9 cellular contexts compared by ENCODE assay signal in the genomic region with DNA sequence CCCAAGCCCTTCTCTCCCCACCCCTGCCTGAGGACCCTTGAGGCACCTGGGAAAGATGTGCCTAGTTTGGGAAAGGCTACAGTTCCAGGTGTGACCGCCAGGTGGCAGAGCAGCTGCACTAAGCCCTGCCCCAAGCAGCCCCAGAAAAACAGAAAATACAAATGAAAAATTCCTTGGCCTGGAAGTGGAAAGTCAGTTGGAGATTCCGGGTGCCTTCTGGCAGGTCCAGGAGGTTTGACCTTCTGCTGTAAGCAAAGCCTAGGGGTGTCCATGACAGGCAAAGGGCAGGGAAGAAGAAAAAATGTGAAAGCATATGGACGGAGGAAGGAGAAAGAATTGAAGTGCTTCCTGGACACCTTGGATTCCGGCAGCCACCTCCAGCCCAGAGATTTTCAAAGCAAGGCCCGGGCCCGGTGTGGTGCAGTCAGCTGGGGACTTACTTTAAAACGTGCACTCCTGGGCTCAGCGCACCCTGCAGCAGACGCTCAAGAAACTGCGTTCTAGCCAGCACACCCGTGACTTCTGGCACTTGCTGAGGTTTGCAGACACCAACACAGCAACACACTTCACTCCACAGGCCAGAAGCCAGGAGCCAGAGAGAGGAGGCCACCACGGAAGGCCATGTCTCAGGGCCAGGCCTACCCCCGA. TPM values are rescaled to one million over a fixed set of nuclear protein-coding genes. Genes with fewer than 3 reads are reported as not detected.
DNase-seq lines count a peak whose midpoint lies in the region; ATAC-seq and TF ChIP-seq lines count a peak whose summit lies in the region.
"Had no signal": no experiment of that assay in that cellular context is flagged by ENCODE, and none has a peak within 500 bp of the region (broad histone marks: within the 10 kb centered on the region; RNA-seq: fewer than 3 reads in every experiment).

No MANE protein-coding gene starts in this region.

- ATAC-seq in right lobe of liver = peak; percentile 63 to 76 (median 70)
- ATAC-seq in HG02885 (IDR thresholded peaks at IDR 0.05; ENCODE audit: poor library complexity, unreplicated experiment) = no peak
- no peak for ATAC-seq in GM21381 (IDR thresholded peaks at IDR 0.05; ENCODE audit: unreplicated experiment)

- no peaks in the 10 kb centered on the region for H3K27me3 ChIP-seq in MG63
- H3K27me3 ChIP-seq in right lobe of liver = no peaks in the 10 kb centered on the region

- intact Hi-C loops in activated CD4-positive, alpha-beta T cell treated with anti-CD3 and anti-CD28 coated beads, Interleukin-2, amount 10 ng/mL, durations not matched to agents 24 days and 14 days (cut with micrococcal nuclease) = loop anchor here (1.0 to 5.0 kb wide), 2 partner anchors 100 to 169 kb away; a partner anchor contains a TSS
- intact Hi-C loops in right lobe of liver (cut with DNase I) = loop anchor here in 1 of 2 donors (5.0 kb wide), 1 partner anchor 99 kb away; no protein-coding TSS in a partner anchor

- peaks cover 1% of the 10 kb centered on the region for H3K27me3 Mint-ChIP-seq in activated CD4-positive, alpha-beta T cell treated with anti-CD3 and anti-CD28 coated beads, Interleukin-2, amount 10 ng/mL, durations not matched to agents 24 days and 14 days

- H3K36me3 ChIP-seq in MG63 (no peaks in the 10 kb centered on the region), right lobe of liver (no peaks in the 10 kb centered on the region)

- H3K27ac Mint-ChIP-seq in activated CD4-positive, alpha-beta T cell treated with anti-CD3 and anti-CD28 coated beads, Interleukin-2, amount 10 ng/mL, durations not matched to agents 24 days and 14 days = no peak overlapping the region
- H3K27ac Mint-ChIP-seq: activated naive CD8-positive, alpha-beta T cell had no signal

- peak; percentile 92 to 99 (median 96) for TF ChIP-seq CTCF in right lobe of liver (IDR thresholded peaks at IDR 0.05)

- in situ Hi-C loops in G401 (cut with HindIII; ENCODE audit: low sequenced_read_pairs) = no loop called here

- TF ChIP-seq POLR2A in right lobe of liver (IDR thresholded peaks at IDR 0.05) = no peak

- no peak overlapping the region for H3K4me3 Mint-ChIP-seq in activated CD4-positive, alpha-beta T cell treated with anti-CD3 and anti-CD28 coated beads, Interleukin-2, amount 10 ng/mL, durations not matched to agents 24 days and 14 days
- H3K4me3 Mint-ChIP-seq: activated naive CD8-positive, alpha-beta T cell had no signal

- H3K9me3 Mint-ChIP-seq in activated CD4-positive, alpha-beta T cell treated with anti-CD3 and anti-CD28 coated beads, Interleukin-2, amount 10 ng/mL, durations not matched to agents 24 days and 14 days = no peaks in the 10 kb centered on the region

- peaks cover 0 to 21% (median 0%) of the 10 kb centered on the region in 4 donors for H3K4me1 ChIP-seq in right lobe of liver

- H3K4me1 Mint-ChIP-seq in activated CD4-positive, alpha-beta T cell treated with anti-CD3 and anti-CD28 coated beads, Interleukin-2, amount 10 ng/mL, durations not matched to agents 24 days and 14 days = no peaks in the 10 kb centered on the region

- H3K4me3 ChIP-seq in MG63 (no peak overlapping the region), right lobe of liver (no peak overlapping the region)

- peak; percentile 95 for DNase-seq in G401 (ENCODE audit: low spot score)
- DNase-seq in MG63 = peak; percentile 28
- peak; percentile 85 for DNase-seq in activated CD4-positive, alpha-beta T cell treated with anti-CD3 and anti-CD28 coated beads, Interleukin-2, amount 10 ng/mL, durations not matched to agents 24 days and 14 days
- DNase-seq in dedifferentiated amniotic fluid mesenchymal stem cell (ENCODE audit: extremely low spot score) = peak; percentile 44
- DNase-seq in right lobe of liver = peak; percentile 33 to 68 (median 59)
- DNase-seq in stimulated activated CD4-positive, alpha-beta T cell treated with anti-CD3 and anti-CD28 coated beads, TNF-alpha, amount 100 ng/mL, for 48 hours (ENCODE audit: low read depth in 3 of 3) = peak; percentile 12 to 38 (median 33)

- no peaks in the 10 kb centered on the region for H3K36me3 Mint-ChIP-seq in activated CD4-positive, alpha-beta T cell treated with anti-CD3 and anti-CD28 coated beads, Interleukin-2, amount 10 ng/mL, durations not matched to agents 24 days and 14 days (ENCODE audit: low read depth)
- H3K36me3 Mint-ChIP-seq: activated naive CD8-positive, alpha-beta T cell had no signal

- 37% methylated on average over 6 of the region's 13 CpGs for WGBS in right lobe of liver (ENCODE audit: insufficient coverage, low coverage, low lambda C conversion rate, missing lambda C conversion rate)

- H3K9me3 ChIP-seq in MG63 (no peaks in the 10 kb centered on the region), right lobe of liver (no peaks in the 10 kb centered on the region)

- H3K27ac ChIP-seq in right lobe of liver = peak overlapping the region in 2 of 3 donors; percentile 31 to 61

RNA-seq across cellular contexts. Expression of a gene that starts 2.1 kb away (rescaled TPM):
- total RNA-seq in G401 (2014; rRNA removed; shearing (Covaris generic)) = 0.61 TPM in 1 of 2 replicates, not detected in the other
- total RNA-seq in MG63 (2014; rRNA removed; shearing (Covaris generic); ENCODE audit: low replicate concordance) = not detected in 2 replicates
- total RNA-seq in activated CD4-positive, alpha-beta T cell treated with anti-CD3 and anti-CD28 coated beads, Interleukin-2, amount 10 ng/mL, durations not matched to agents 24 days and 14 days = not detected in 2 replicates
- 1 to 10 TPM in 2 of 6 experiments, under 1 TPM in 2, not detected in 2; 0.11 to 3.9 (median 0.65) TPM for total RNA-seq in right lobe of liver

RNA-seq across cellular contexts. Expression of a gene that starts 37.3 kb away (rescaled TPM):
- total RNA-seq in G401 (2014; rRNA removed; shearing (Covaris generic)) = not detected in 2 replicates
- total RNA-seq in MG63 (2014; rRNA removed; shearing (Covaris generic); ENCODE audit: low replicate concordance) = not detected in 2 replicates
- not detected in 2 replicates for total RNA-seq in activated CD4-positive, alpha-beta T cell treated with anti-CD3 and anti-CD28 coated beads, Interleukin-2, amount 10 ng/mL, durations not matched to agents 24 days and 14 days
- under 1 TPM in 3 of 6 experiments, not detected in 3; 0.22 to 0.80 (median 0.74) TPM for total RNA-seq in right lobe of liver

Comparison
In these comparisons a context has a peak if more than half of its experiments do, and no peak if none do; other contexts are left out.
1. DNase-seq: peak in every context shown above with its lines; median percentile 95 in G401; 85 in activated CD4-positive, alpha-beta T cell treated with anti-CD3 and anti-CD28 coated beads, Interleukin-2, amount 10 ng/mL, durations not matched to agents 24 days and 14 days; 59 in right lobe of liver; 44 in dedifferentiated amniotic fluid mesenchymal stem cell; 33 in stimulated activated CD4-positive, alpha-beta T cell treated with anti-CD3 and anti-CD28 coated beads, TNF-alpha, amount 100 ng/mL, for 48 hours; 28 in MG63.
2. ATAC-seq: peak in right lobe of liver (4 of 4); none in HG02885 (single experiment) and GM21381 (single experiment).